7 cellular contexts compared by ENCODE assay signal in genomic region chr7:73719806-73720169, GRCh38. TPM values are rescaled to one million over a fixed set of nuclear protein-coding genes. Genes with fewer than 3 reads are reported as not detected.
DNase-seq lines count a peak whose midpoint lies in the region; ATAC-seq and TF ChIP-seq lines count a peak whose summit lies in the region.

No MANE protein-coding gene starts in this region.

- peak overlapping the region; percentile 38 for H3K4me3 ChIP-seq in H7 (ENCODE audit: insufficient read depth, low read depth, low read length)
- peak overlapping the region; percentile 59 for H3K4me3 ChIP-seq in SU-DHL-6 (ENCODE audit: insufficient read depth, low read length, poor library complexity, severe bottlenecking)
- H3K4me3 ChIP-seq in right atrium auricular region = peak overlapping the region; percentile 85 to 86

- no peaks in the 10 kb centered on the region for H3K9me2 ChIP-seq in SU-DHL-6 (replicated peaks; ENCODE audit: insufficient read depth, low read length)

- H3K9me3 ChIP-seq in SU-DHL-6 (ENCODE audit: insufficient read depth, low read length) (no peaks in the 10 kb centered on the region), right atrium auricular region (no peaks in the 10 kb centered on the region)

- no peak for ATAC-seq in stimulated activated naive CD8-positive, alpha-beta T cell treated with anti-CD3 and anti-CD28 coated beads, Interleukin-15, amount 100 ng/mL, for 72 hours

- H3K27ac Mint-ChIP-seq in stimulated activated naive CD8-positive, alpha-beta T cell treated with anti-CD3 and anti-CD28 coated beads, Interleukin-15, amount 100 ng/mL, for 72 hours = peak overlapping the region in 1 of 2 donors; percentile 72

- H3K27ac ChIP-seq in SU-DHL-6 (ENCODE audit: low read depth, low read length) = no peak overlapping the region
- no peak overlapping the region for H3K27ac ChIP-seq in right atrium auricular region

- no peaks in the 10 kb centered on the region for H3F3A ChIP-seq in SU-DHL-6 (ENCODE audit: insufficient read depth)

- H4K20me1 ChIP-seq in SU-DHL-6 (ENCODE audit: low read depth, low read length) = 0 out of 2 replicates have a peak, but pooled peaks cover 2% of the 10 kb centered on the region

- H3K27me3 ChIP-seq in H7 (ENCODE audit: control insufficient read depth, insufficient read depth, low read length) (peaks cover 16% of the 10 kb centered on the region), SU-DHL-6 (ENCODE audit: low read length) (no peaks in the 10 kb centered on the region), right atrium auricular region (no peaks in the 10 kb centered on the region)

- H3K79me2 ChIP-seq in SU-DHL-6 (ENCODE audit: insufficient read depth, low read length) = no peaks in the 10 kb centered on the region

- peak overlapping the region; percentile 53 for H2AFZ ChIP-seq in SU-DHL-6 (ENCODE audit: low read depth, low read length, severe bottlenecking)

- TF ChIP-seq CTCF in SU-DHL-6 (IDR thresholded peaks at IDR 0.05; ENCODE audit: insufficient read depth, low read length, poor library complexity, severe bottlenecking) (no peak), right atrium auricular region (IDR thresholded peaks at IDR 0.05) (no peak)

- H3K9me3 Mint-ChIP-seq in stimulated activated naive CD8-positive, alpha-beta T cell treated with anti-CD3 and anti-CD28 coated beads, Interleukin-15, amount 100 ng/mL, for 72 hours = no peaks in the 10 kb centered on the region

- H3K4me1 ChIP-seq in right atrium auricular region = peaks cover 0 to 32% of the 10 kb centered on the region in 2 donors

- H3K36me3 ChIP-seq in H7 (replicated peaks; ENCODE audit: control insufficient read depth, insufficient read depth, low read length) = no peaks in the 10 kb centered on the region
- no peaks in the 10 kb centered on the region for H3K36me3 ChIP-seq in SU-DHL-6 (ENCODE audit: low read length)
- H3K36me3 ChIP-seq in right atrium auricular region = no peaks in the 10 kb centered on the region

- peak overlapping the region; percentile 36; the same call in 1 of the 2 replicates for H3K9ac ChIP-seq in SU-DHL-6 (ENCODE audit: low read length)

- peak overlapping the region; percentile 52 to 74 for H3K4me3 Mint-ChIP-seq in stimulated activated naive CD8-positive, alpha-beta T cell treated with anti-CD3 and anti-CD28 coated beads, Interleukin-15, amount 100 ng/mL, for 72 hours

- peaks cover 42% of the 10 kb centered on the region for H3K4me1 Mint-ChIP-seq in stimulated activated naive CD8-positive, alpha-beta T cell treated with anti-CD3 and anti-CD28 coated beads, Interleukin-15, amount 100 ng/mL, for 72 hours

- peaks cover 22% of the 10 kb centered on the region for H3K27me3 Mint-ChIP-seq in stimulated activated naive CD8-positive, alpha-beta T cell treated with anti-CD3 and anti-CD28 coated beads, Interleukin-15, amount 100 ng/mL, for 72 hours

- H3K4me2 ChIP-seq in SU-DHL-6 (ENCODE audit: low read depth, low read length, poor library complexity, severe bottlenecking) = peak overlapping the region; percentile 67

- DNase-seq in H7 (no peak), right atrium auricular region (ENCODE audit: low spot score) (no peak), 8988T (no peak), SHP77 (lab: John Stamatoyannopoulos, UW) (no peak), islet precursor cell (no peak)
- no peak for DNase-seq in stimulated activated naive CD8-positive, alpha-beta T cell treated with anti-CD3 and anti-CD28 coated beads, Interleukin-15, amount 100 ng/mL, for 72 hours

RNA-seq across cellular contexts. Expression of gene STX1A, which starts 0.3 kb away (rescaled TPM):
- total RNA-seq in H7 (2014; rRNA removed; shearing (Covaris generic)) = 16.8 and 19.4 TPM in 2 replicates
- 1 to 10 TPM; 2.6 TPM for total RNA-seq in right atrium auricular region

RNA-seq across cellular contexts. Expression of gene ABHD11, which starts 18.8 kb away (rescaled TPM):
- 21.2 and 25.7 TPM in 2 replicates for total RNA-seq in H7 (2014; rRNA removed; shearing (Covaris generic))
- 10 to 100 TPM; 15.5 to 31.5 TPM for total RNA-seq in right atrium auricular region

RNA-seq across cellular contexts. Expression of gene BUD23, which starts 36.4 kb away (rescaled TPM):
- 39.3 and 48.0 TPM in 2 replicates for total RNA-seq in H7 (2014; rRNA removed; shearing (Covaris generic))
- 10 to 100 TPM; 58.9 to 60.9 TPM for total RNA-seq in right atrium auricular region

RNA-seq across cellular contexts. Expression of gene DNAJC30, which starts 36.5 kb away (rescaled TPM):
- total RNA-seq in H7 (2014; rRNA removed; shearing (Covaris generic)) = 2.4 and 2.7 TPM in 2 replicates
- 10 to 100 TPM in 1 of 2 donors, 1 to 10 TPM in 1; 6.3 to 12.9 TPM for total RNA-seq in right atrium auricular region

RNA-seq across cellular contexts. Expression of gene CLDN3, which starts 50.3 kb away (rescaled TPM):
- 3.3 and 5.9 TPM in 2 replicates for total RNA-seq in H7 (2014; rRNA removed; shearing (Covaris generic))
- not detected for total RNA-seq in right atrium auricular region
